Comparison of ENCODE assay signal across 18 cellular contexts in the genomic region with DNA sequence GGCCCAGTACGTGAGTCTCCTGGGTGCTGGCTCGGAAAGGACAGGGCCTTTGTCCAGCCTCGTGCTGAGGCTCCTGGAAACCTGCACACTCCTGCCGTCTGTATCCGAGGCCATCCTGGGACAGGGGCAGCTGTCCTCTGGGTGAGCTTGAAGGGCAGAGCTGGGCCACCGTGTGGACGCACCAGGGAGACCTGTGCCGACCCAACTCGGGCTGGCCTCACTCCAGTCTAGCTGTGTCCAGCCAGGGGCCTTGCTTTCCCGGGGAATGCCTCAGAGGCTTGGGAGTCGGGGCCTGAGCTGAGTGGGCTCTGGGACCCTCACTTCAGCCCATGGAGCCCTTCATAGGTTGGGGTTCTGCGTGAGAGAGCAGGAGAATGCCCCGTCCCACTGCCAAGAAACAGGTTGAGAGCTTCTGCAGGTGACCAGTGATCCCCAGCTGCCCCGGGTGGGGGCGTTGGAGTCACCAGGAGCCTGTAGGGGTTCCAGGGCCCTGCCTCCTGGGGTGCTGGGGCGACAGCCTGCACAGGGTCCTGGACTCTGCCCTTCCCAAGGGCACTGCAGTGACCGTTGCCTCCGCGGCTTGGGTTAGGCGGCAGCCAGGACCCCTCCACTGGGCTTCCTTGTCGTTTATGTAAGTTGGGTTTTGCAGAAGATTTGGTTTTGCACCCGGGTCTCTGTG.
DNase-seq lines count a peak whose midpoint lies in the region; ATAC-seq and TF ChIP-seq lines count a peak whose summit lies in the region.
"Had no signal": no experiment of that assay in that cellular context is flagged by ENCODE, and none has a peak within 500 bp of the region (broad histone marks: within the 10 kb centered on the region; RNA-seq: fewer than 3 reads in every experiment).

No MANE protein-coding gene starts in this region.

- TF ChIP-seq CTCF in RWPE1 (conservative IDR thresholded peaks at IDR 0.05; ENCODE audit: low read depth) (no peak), vagina (IDR thresholded peaks at IDR 0.05) (no peak)

- ATAC-seq in Right ventricle myocardium inferior (no peak), Right ventricle myocardium superior (ENCODE audit: poor library complexity) (no peak)
- ATAC-seq: A549, HepG2 had no signal

- CTCF ChIA-PET in RWPE1 (lab: Yijun Ruan, JAX): interaction anchor here (0.5 to 2.1 kb wide), 5 partner anchors 11 to 827 kb away, joined by 3 to 9 read pairs (median 5); no protein-coding TSS in a partner anchor

- intact Hi-C loops in Right ventricle myocardium inferior (cut with DNase I): no loop called here
- intact Hi-C loops in Right ventricle myocardium superior (cut with DNase I): no loop called here
- intact Hi-C loops in vagina (cut with DNase I): no loop called here

- 94 to 95% methylated on average over 17 to 22 of the region's 22 CpGs for WGBS in mesodermal cell (ENCODE audit: insufficient coverage in 2 of 2), 2 experiments

- peak; percentile 56 for DNase-seq in Right ventricle myocardium inferior (ENCODE audit: missing footprints)
- DNase-seq in Right ventricle myocardium superior: no peak
- no peak for DNase-seq in RWPE1 (ENCODE audit: low spot score)
- no peak for DNase-seq in vagina (ENCODE audit: extremely low spot score in 2 of 2)
- no peak for DNase-seq in amygdala (lab: John Stamatoyannopoulos, UW)
- DNase-seq in H7: no peak
- DNase-seq: AML-193; Calu3; CD4-positive, alpha-beta T cell; DMS79 treated with DMSO at 0.1 percent for 48 hours; GF-D8; GOT3; H9 had no signal

- H3K4me3 ChIP-seq in mesodermal cell (ENCODE audit: extremely low read depth, insufficient read depth, low read length, poor library complexity, severe bottlenecking) (no peak overlapping the region), vagina (no peak overlapping the region), H7 (ENCODE audit: insufficient read depth, low read depth, low read length) (no peak overlapping the region)
- H3K4me3 ChIP-seq: A549 had no signal

- no peaks in the 10 kb centered on the region for H3K9me3 ChIP-seq in mesodermal cell (ENCODE audit: control insufficient read depth, low read length)
- H3K9me3 ChIP-seq in vagina: no peaks in the 10 kb centered on the region
- H3K9me3 ChIP-seq: A549 had no signal

- H3K27me3 ChIP-seq in vagina (no peaks in the 10 kb centered on the region), H7 (ENCODE audit: control insufficient read depth, insufficient read depth, low read length) (no peaks in the 10 kb centered on the region)

- no peak for TF ChIP-seq POLR2A in vagina (IDR thresholded peaks at IDR 0.05)

- POLR2A ChIA-PET in RWPE1 (lab: Yijun Ruan, JAX; ENCODE audit: low non-redundant PET): no interaction called here

- H3K4me1 ChIP-seq in mesodermal cell (ENCODE audit: control insufficient read depth, insufficient read depth, low read length, poor library complexity, severe bottlenecking): peaks cover 37% of the 10 kb centered on the region
- peaks cover 61% of the 10 kb centered on the region for H3K4me1 ChIP-seq in vagina

- H3K36me3 ChIP-seq in mesodermal cell (ENCODE audit: control insufficient read depth, insufficient read depth, low read length): peaks cover 85% of the 10 kb centered on the region
- H3K36me3 ChIP-seq in vagina: no peaks in the 10 kb centered on the region
- no peaks in the 10 kb centered on the region for H3K36me3 ChIP-seq in H7 (replicated peaks; ENCODE audit: control insufficient read depth, insufficient read depth, low read length)

- peak overlapping the region; percentile 88 for H3K27ac ChIP-seq in RWPE1
- peak overlapping the region; percentile 6 for H3K27ac ChIP-seq in mesodermal cell (ENCODE audit: low read depth, low read length, severe bottlenecking)
- H3K27ac ChIP-seq in vagina: peak overlapping the region; percentile 13
- H3K27ac ChIP-seq: 22Rv1, A549, C4-2B had no signal

Comparison
In these comparisons a context has a peak if more than half of its experiments do, and no peak if none do; other contexts are left out.
1. H3K27ac ChIP-seq: peak in every context shown above with its lines; median percentile 88 in RWPE1; 13 in vagina; 6 in mesodermal cell.